ENCODE assay signal across 8 cellular contexts in the genomic region with DNA sequence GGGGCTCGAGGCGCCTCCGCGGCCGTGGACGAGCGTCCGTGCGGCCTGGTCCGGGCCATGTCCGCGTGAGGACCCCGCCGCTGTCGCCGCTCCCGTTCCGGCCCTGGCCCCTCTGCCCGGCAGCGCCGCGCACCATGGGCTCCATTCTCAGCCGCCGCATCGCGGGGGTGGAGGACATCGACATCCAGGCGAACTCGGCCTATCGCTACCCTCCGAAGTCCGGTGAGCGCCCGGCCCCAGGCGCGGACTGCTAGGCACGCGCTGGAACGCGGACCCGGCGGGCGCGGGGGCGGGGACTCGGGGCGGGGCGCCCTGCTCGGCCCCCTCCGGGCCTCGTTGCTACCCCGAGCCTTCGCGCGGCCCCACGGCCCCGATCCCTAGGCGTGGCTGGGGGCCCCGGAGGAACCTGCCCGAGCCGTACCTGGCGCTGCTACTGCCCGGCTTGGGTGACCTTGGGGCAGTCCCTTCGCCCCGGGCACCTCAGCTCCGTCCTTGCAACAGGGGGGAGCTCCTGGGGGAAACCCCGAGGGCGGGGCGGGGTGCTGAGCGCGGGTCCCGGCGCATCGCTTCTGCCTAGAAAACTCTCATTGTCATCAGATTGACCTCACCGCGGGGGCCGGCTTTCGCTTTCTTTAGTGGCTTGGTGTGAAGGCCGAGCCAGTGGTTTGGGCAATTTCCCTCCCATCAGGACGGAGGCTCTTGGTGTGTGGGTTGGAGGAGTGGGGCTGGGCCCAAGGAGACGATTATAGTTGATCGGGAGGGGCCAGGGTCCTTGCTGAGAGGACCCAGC. TPM values are rescaled to one million over a fixed set of nuclear protein-coding genes. Genes with fewer than 3 reads are reported as not detected.
DNase-seq lines count a peak whose midpoint lies in the region; ATAC-seq and TF ChIP-seq lines count a peak whose summit lies in the region.

No MANE protein-coding gene starts in this region.

- TF ChIP-seq EP300 in Ishikawa (IDR thresholded peaks at IDR 0.05; ENCODE audit: borderline replicate concordance) = no peak

- ATAC-seq in GM21528 (IDR thresholded peaks at IDR 0.05; ENCODE audit: low FRiP score, unreplicated experiment) (peak; percentile 55), left lung (peak; percentile 20)
- ATAC-seq in activated CD4-positive, CD25-positive, alpha-beta regulatory T cell treated with anti-CD3 and anti-CD28 coated beads, Interleukin-2, amount 50 U/mL, for 24 hours = peak; percentile 36 to 47

- H3K27me3 ChIP-seq in left lung = no peaks in the 10 kb centered on the region

- TF ChIP-seq RAD21 in Ishikawa (IDR thresholded peaks at IDR 0.05; ENCODE audit: low read depth) = no peak

- DNase-seq in Daoy (ENCODE audit: low read depth) = peak; percentile 55
- peak; percentile 77 for DNase-seq in choroid plexus epithelial cell (ENCODE audit: low read depth)
- peak; percentile 77 to 94 for DNase-seq in left lung
- DNase-seq in stimulated activated CD4-positive, alpha-beta T cell treated with anti-CD3 and anti-CD28 coated beads, Interleukin-4, amount 100 ng/mL, for 1 hour = peak; percentile 72
- no peak for DNase-seq in NCI-H2029 treated with DMSO at 0.1 percent for 48 hours (lab: John Stamatoyannopoulos, UW)

- TF ChIP-seq CTCF in choroid plexus epithelial cell (conservative IDR thresholded peaks at IDR 0.05; ENCODE audit: low read depth, low read length) (no peak), left lung (IDR thresholded peaks at IDR 0.05) (no peak)

- no peaks in the 10 kb centered on the region for H3K36me3 ChIP-seq in left lung

- H3K4me1 ChIP-seq in left lung = peaks cover 10 to 48% of the 10 kb centered on the region in 2 donors

- H3K4me3 ChIP-seq in choroid plexus epithelial cell (ENCODE audit: low read depth, low read length) (peak overlapping the region; percentile 93), left lung (peak overlapping the region; percentile 96 to 99)

- intact Hi-C loops in left lung (cut with DNase I) = no loop called here

- H3K9me3 ChIP-seq in left lung = no peaks in the 10 kb centered on the region

- H3K27ac ChIP-seq in left lung = peak overlapping the region; percentile 95 to 98

TF ChIP-seq in Ishikawa, 13 proteins besides CTCF, POLR2A, EP300 and RAD21:
- TF ChIP-seq EGR1 (IDR thresholded peaks at IDR 0.05) = peak; percentile 39; the same call in 1 of the 2 replicates
- TF ChIP-seq CREB1 (IDR thresholded peaks at IDR 0.05; ENCODE audit: low read depth) = no peak
- TF ChIP-seq, protein P1, sequence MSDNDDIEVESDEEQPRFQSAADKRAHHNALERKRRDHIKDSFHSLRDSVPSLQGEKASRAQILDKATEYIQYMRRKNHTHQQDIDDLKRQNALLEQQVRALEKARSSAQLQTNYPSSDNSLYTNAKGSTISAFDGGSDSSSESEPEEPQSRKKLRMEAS (IDR thresholded peaks at IDR 0.05) = no peak; the same call in 1 of the 2 replicates
- peak; percentile 31; the same call in 1 of the 2 replicates for TF ChIP-seq YY1 (IDR thresholded peaks at IDR 0.05; ENCODE audit: low read depth)
- peak; percentile 42; the same call in 1 of the 2 replicates for TF ChIP-seq ZBTB7A (IDR thresholded peaks at IDR 0.05; ENCODE audit: low read depth)
- peak; percentile 58; the same call in 1 of the 2 replicates for TF ChIP-seq TAF1 (IDR thresholded peaks at IDR 0.05; ENCODE audit: low read depth)
TF ChIP-seq in Ishikawa: peak in this region for 4.

RNA-seq across cellular contexts. Expression of a gene that starts 0.4 kb away (rescaled TPM):
- total RNA-seq in Daoy (2014; rRNA removed; shearing (Covaris generic)) = 8.4 and 26.1 TPM in 2 replicates
- 10 to 100 TPM; 81.6 to 98.1 TPM for total RNA-seq in left lung

RNA-seq across cellular contexts. Expression of a gene that starts 10.3 kb away (rescaled TPM):
- total RNA-seq in Daoy (2014; rRNA removed; shearing (Covaris generic)) = 10.2 and 16.3 TPM in 2 replicates
- 10 to 100 TPM; 26.7 to 27.8 TPM for total RNA-seq in left lung
